9 cellular contexts compared by ENCODE assay signal in the genomic region with DNA sequence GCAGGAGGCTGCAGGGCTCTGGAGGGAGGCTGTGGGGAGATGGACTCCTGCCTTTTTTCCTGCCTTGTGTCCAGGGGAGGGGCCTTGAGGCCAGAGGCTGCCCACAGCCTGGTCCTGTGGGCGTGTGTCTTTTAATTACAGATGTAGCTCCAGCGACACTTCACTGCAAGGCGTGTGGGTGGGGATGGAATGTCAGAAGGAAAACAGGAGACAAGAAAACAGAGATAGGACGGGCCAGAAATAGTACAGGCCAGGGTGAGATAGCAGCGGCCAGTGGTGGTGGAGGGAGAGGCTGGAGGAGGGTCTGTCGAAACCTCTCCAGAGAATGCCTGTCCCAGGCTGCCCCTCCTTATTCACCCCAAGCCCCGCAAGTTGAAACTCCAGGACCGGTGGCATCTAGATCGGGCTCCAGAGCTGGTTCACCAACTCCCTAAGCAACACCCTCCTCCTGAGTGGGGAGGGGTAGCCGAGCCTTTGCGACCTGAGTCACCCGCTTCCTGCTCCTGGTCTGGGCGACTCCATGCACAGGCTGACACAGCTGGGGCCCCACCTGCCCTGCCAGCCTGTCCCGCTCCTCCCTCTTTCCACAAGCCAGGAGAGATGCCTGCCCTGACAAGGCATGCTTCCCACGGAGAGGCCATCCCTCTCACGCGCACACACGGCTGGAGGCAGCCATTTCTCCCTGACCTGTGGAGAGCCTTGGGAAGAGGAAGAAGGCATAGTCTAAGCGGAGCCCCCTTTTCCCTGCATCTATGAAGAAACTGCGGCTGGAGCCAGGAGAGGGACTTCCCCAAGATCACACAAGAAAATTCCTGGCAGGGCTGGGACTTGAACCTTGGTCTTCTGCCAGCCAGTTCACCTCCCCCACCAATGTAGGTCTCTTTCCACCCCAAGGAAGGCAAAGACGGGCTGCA. TPM values are rescaled to one million over a fixed set of nuclear protein-coding genes. Genes with fewer than 3 reads are reported as not detected.
DNase-seq lines count a peak whose midpoint lies in the region; ATAC-seq, FAIRE-seq and TF ChIP-seq lines count a peak whose summit lies in the region.
"Had no signal": no experiment of that assay in that cellular context is flagged by ENCODE, and none has a peak within 500 bp of the region (broad histone marks: within the 10 kb centered on the region; RNA-seq: fewer than 3 reads in every experiment).

No MANE protein-coding gene starts in this region.

- H3K9ac ChIP-seq in colonic mucosa (ENCODE audit: low read depth in 2 of 2, low read length in 2 of 2) (peak overlapping the region; percentile 41 to 82), mesendoderm (ENCODE audit: low read length) (peak overlapping the region; percentile 66)

- peak overlapping the region; percentile 86 to 92 for H3K27ac ChIP-seq in A549
- peak overlapping the region; percentile 79 for H3K27ac ChIP-seq in colonic mucosa
- H3K27ac ChIP-seq in mesendoderm (ENCODE audit: low read depth, low read length) = peak overlapping the region; percentile 58
- no peak overlapping the region for H3K27ac ChIP-seq in CD4-positive, alpha-beta memory T cell (ENCODE audit: low read depth, low read length)

- H3K79me1 ChIP-seq in mesendoderm (ENCODE audit: low read length) = no peaks in the 10 kb centered on the region

- in situ Hi-C loops in KBM-7 (cut with MboI; ENCODE audit: low pct_unique_long_range_greater_than_20kb, low sequenced_read_pairs) = no loop called here

- DNase-seq in A549 (ENCODE audit: low read depth in 1 of 2, low spot score in 1 of 2) (peak; percentile 68 to 93), KBM-7 (peak; percentile 37), colonic mucosa (peak; percentile 86), mesendoderm (peak; percentile 90), SKM-1 treated with dmso at 0.1 percent for 144 hours (lab: John Stamatoyannopoulos, UW; ENCODE audit: unreplicated experiment) (no peak)
- no peak for DNase-seq in CD4-positive, alpha-beta memory T cell
- DNase-seq: DMS79 treated with DMSO at 0.1 percent for 48 hours had no signal

- H2AK5ac ChIP-seq in mesendoderm (ENCODE audit: low read length) = peak overlapping the region; percentile 45

- TF ChIP-seq EP300 in A549 (IDR thresholded peaks at IDR 0.05) = no peak

- H3K9me3 Mint-ChIP-seq in CD4-positive, alpha-beta memory T cell = no peaks in the 10 kb centered on the region

- TF ChIP-seq POLR2A in A549 (IDR thresholded peaks at IDR 0.05; ENCODE audit: low read length) = peak; percentile 33

- H3K4me1 ChIP-seq in A549 = peaks cover 49% of the 10 kb centered on the region
- peaks cover 16% of the 10 kb centered on the region for H3K4me1 ChIP-seq in colonic mucosa
- peaks cover 11% of the 10 kb centered on the region for H3K4me1 ChIP-seq in mesendoderm (ENCODE audit: control insufficient read depth, low read depth, low read length)
- no peaks in the 10 kb centered on the region for H3K4me1 ChIP-seq in CD4-positive, alpha-beta memory T cell (ENCODE audit: insufficient read depth, low read length)

- intact Hi-C loops in colonic mucosa (cut with DNase I) = no loop called here
- intact Hi-C loops in CD4-positive, alpha-beta memory T cell (cut with micrococcal nuclease) = no loop called here

- H3K27ac Mint-ChIP-seq in CD4-positive, alpha-beta memory T cell = no peak overlapping the region

- WGBS in A549 (ENCODE audit: missing lambda C conversion rate) = 2% methylated on average over 21 of the region's 21 CpGs
- no CpG with 5 or more reads among the region's 21 CpGs for WGBS in mesendoderm (ENCODE audit: extremely low coverage, insufficient coverage, low lambda C conversion rate)

- no peaks in the 10 kb centered on the region for H3K79me2 ChIP-seq in mesendoderm (ENCODE audit: control insufficient read depth, insufficient read depth, low read length)

- peak overlapping the region; percentile 93 for H2BK5ac ChIP-seq in mesendoderm (ENCODE audit: low read length)

- H3K27me3 ChIP-seq in colonic mucosa = no peaks in the 10 kb centered on the region
- H3K27me3 ChIP-seq in mesendoderm (ENCODE audit: insufficient read depth, low read length, poor library complexity) = no peaks in the 10 kb centered on the region
- no peaks in the 10 kb centered on the region for H3K27me3 ChIP-seq in CD4-positive, alpha-beta memory T cell (ENCODE audit: insufficient read depth, low read length)

- no peaks in the 10 kb centered on the region for H3K9me3 ChIP-seq in A549
- H3K9me3 ChIP-seq in colonic mucosa = no peaks in the 10 kb centered on the region
- no peaks in the 10 kb centered on the region for H3K9me3 ChIP-seq in CD4-positive, alpha-beta memory T cell (ENCODE audit: control insufficient read depth in 1 of 2, low read length in 2 of 2)

- peak; percentile 86 to 89 for ATAC-seq in A549
- no peak for ATAC-seq in HG02763 (IDR thresholded peaks at IDR 0.05; ENCODE audit: unreplicated experiment)
- no peak for ATAC-seq in GM18868 (IDR thresholded peaks at IDR 0.05; ENCODE audit: unreplicated experiment)

- TF ChIP-seq CTCF in A549 (IDR thresholded peaks at IDR 0.05) = no peak
- no peak for TF ChIP-seq CTCF in colonic mucosa (IDR thresholded peaks at IDR 0.05)

- no peaks in the 10 kb centered on the region for H3K36me3 Mint-ChIP-seq in CD4-positive, alpha-beta memory T cell

- H2BK120ac ChIP-seq in mesendoderm (ENCODE audit: low read depth, low read length) = peak overlapping the region; percentile 32

- H3K4me3 ChIP-seq in A549 (peak overlapping the region; percentile 20), colonic mucosa (no peak overlapping the region), mesendoderm (ENCODE audit: low read length) (no peak overlapping the region)
- no peak overlapping the region for H3K4me3 ChIP-seq in CD4-positive, alpha-beta memory T cell (ENCODE audit: low read length in 2 of 2)

- CTCF ChIA-PET in A549 (lab: Yijun Ruan, JAX) = interaction anchor here (1.1 to 96.0 kb wide), 3 partner anchors 5 to 167 kb away, joined by 4 to 3262 read pairs (median 3262); partner anchors contain the start of genes FKBP10, GAST, HAP1 and JUP
- CTCF ChIA-PET in CD4-positive, alpha-beta memory T cell (lab: Charles Lee; ENCODE audit: partially characterized antibody) = no interaction called here

- H3K27me3 Mint-ChIP-seq in CD4-positive, alpha-beta memory T cell = peaks cover 0 to 3% of the 10 kb centered on the region in 2 donors

- H3K36me3 ChIP-seq in colonic mucosa (no peaks in the 10 kb centered on the region), mesendoderm (ENCODE audit: control insufficient read depth, insufficient read depth, low read length) (no peaks in the 10 kb centered on the region)
- H3K36me3 ChIP-seq in CD4-positive, alpha-beta memory T cell (ENCODE audit: insufficient read depth, low read length) = no peaks in the 10 kb centered on the region

- H3K4me2 ChIP-seq in A549 = peak overlapping the region; percentile 73
- H3K4me2 ChIP-seq in mesendoderm (ENCODE audit: low read length) = peak overlapping the region; percentile 44

- H3K56ac ChIP-seq in mesendoderm (ENCODE audit: low read length) = peak overlapping the region; percentile 93

- H4K5ac ChIP-seq in mesendoderm (ENCODE audit: low read length) = no peak overlapping the region

- peaks cover 3 to 16% (median 7%) of the 10 kb centered on the region in 4 donors for H3K4me1 Mint-ChIP-seq in CD4-positive, alpha-beta memory T cell

- FAIRE-seq in A549 (lab: Jason Lieb, UNC) = no peak

- POLR2A ChIA-PET in A549 (lab: Yijun Ruan, JAX) = interaction anchor here (0.8 to 3.1 kb wide), 7 partner anchors 9 to 104 kb away, joined by 3 to 18 read pairs (median 5); partner anchors contain the start of gene HAP1
- POLR2A ChIA-PET in CD4-positive, alpha-beta memory T cell (lab: Charles Lee; ENCODE audit: partially characterized antibody) = no interaction called here

- no peak overlapping the region for H3K23ac ChIP-seq in mesendoderm (ENCODE audit: low read length)

- peak overlapping the region; percentile 39 for H3K4ac ChIP-seq in mesendoderm (ENCODE audit: low read depth, low read length)

- TF ChIP-seq RAD21 in A549 (conservative IDR thresholded peaks at IDR 0.05 in 1 of 2, IDR thresholded peaks at IDR 0.05 in 1 of 2) = no peak

- no peak overlapping the region for H2BK15ac ChIP-seq in mesendoderm (replicated peaks; ENCODE audit: low read depth)

- no peak overlapping the region for H4K8ac ChIP-seq in mesendoderm (ENCODE audit: low read depth, low read length)

- H3K4me3 Mint-ChIP-seq in CD4-positive, alpha-beta memory T cell = no peak overlapping the region

- peak overlapping the region; percentile 16 for H3K18ac ChIP-seq in mesendoderm (ENCODE audit: low read length)

RNA-seq across cellular contexts. Expression of gene JUP, which starts 6.6 kb away (rescaled TPM):
- polyA plus RNA-seq in A549 (2011; rRNA removed) (54.8 and 110 TPM in 2 replicates), A549 (2017; fragmentation: RNase III; extraction: RNeasy Plus Mini Kit Qiagen cat#74134 plus additional on column Dnase treatment) (63.3 to 127 TPM (median 107 TPM) in 3 replicates)
- polyA plus RNA-seq in A549 (2012; cell fraction: cytosol; rRNA removed) = 93.3 and 130 TPM in 2 replicates
- 256 and 307 TPM in 2 replicates for polyA plus RNA-seq in A549 (2012; cell fraction: nucleus; rRNA removed)
- polyA minus RNA-seq in A549 (2011; rRNA and poly(A)+ RNA removed) = 102 and 136 TPM in 2 replicates
- 100 to 1,000 TPM; 317 to 353 TPM for total RNA-seq in colonic mucosa
- 101 TPM for polyA plus RNA-seq in mesendoderm (2013, experiment 1 of 2)
- 98.0 TPM for polyA plus RNA-seq in mesendoderm (2013, experiment 2 of 2)
- total RNA-seq in CD4-positive, alpha-beta memory T cell = under 1 TPM in 1 of 2 experiments, not detected in 1; 0.15 TPM
- under 1 TPM in 1 of 2 donors, not detected in 1; 0.69 TPM for polyA plus RNA-seq in CD4-positive, alpha-beta memory T cell

RNA-seq across cellular contexts. Expression of gene P3H4, which starts 18.7 kb away (rescaled TPM):
- 32.1 and 36.0 TPM in 2 replicates for polyA plus RNA-seq in A549 (2011; rRNA removed)
- polyA plus RNA-seq in A549 (2012; cell fraction: cytosol; rRNA removed) = 61.6 and 63.9 TPM in 2 replicates
- polyA plus RNA-seq in A549 (2012; cell fraction: nucleus; rRNA removed) = 42.3 and 56.5 TPM in 2 replicates
- 41.6 to 62.1 TPM (median 52.8 TPM) in 3 replicates for polyA plus RNA-seq in A549 (2017; fragmentation: RNase III; extraction: RNeasy Plus Mini Kit Qiagen cat#74134 plus additional on column Dnase treatment)
- 24.5 and 24.7 TPM in 2 replicates for polyA minus RNA-seq in A549 (2011; rRNA and poly(A)+ RNA removed)
- 10 to 100 TPM in 1 of 2 donors, 1 to 10 TPM in 1; 8.5 to 16.7 TPM for total RNA-seq in colonic mucosa
- polyA plus RNA-seq in mesendoderm (2013, experiment 1 of 2) = 16.0 TPM
- polyA plus RNA-seq in mesendoderm (2013, experiment 2 of 2) = 15.3 TPM
- 1 to 10 TPM; 5.9 to 6.8 TPM for total RNA-seq in CD4-positive, alpha-beta memory T cell
- 1 to 10 TPM; 1.4 to 4.2 TPM for polyA plus RNA-seq in CD4-positive, alpha-beta memory T cell

RNA-seq across cellular contexts. Expression of gene FKBP10, which starts 19.7 kb away (rescaled TPM):
- polyA plus RNA-seq in A549 (2011; rRNA removed) (109 and 112 TPM in 2 replicates), A549 (2017; fragmentation: RNase III; extraction: RNeasy Plus Mini Kit Qiagen cat#74134 plus additional on column Dnase treatment) (109 to 121 TPM (median 119 TPM) in 3 replicates)
- 159 and 188 TPM in 2 replicates for polyA plus RNA-seq in A549 (2012; cell fraction: cytosol; rRNA removed)
- polyA plus RNA-seq in A549 (2012; cell fraction: nucleus; rRNA removed) = 819 and 928 TPM in 2 replicates
- 95.2 and 115 TPM in 2 replicates for polyA minus RNA-seq in A549 (2011; rRNA and poly(A)+ RNA removed)
- total RNA-seq in colonic mucosa = 10 to 100 TPM; 10.3 to 12.8 TPM
- 113 TPM for polyA plus RNA-seq in mesendoderm (2013, experiment 1 of 2)
- 114 TPM for polyA plus RNA-seq in mesendoderm (2013, experiment 2 of 2)
- total RNA-seq in CD4-positive, alpha-beta memory T cell = not detected
- polyA plus RNA-seq in CD4-positive, alpha-beta memory T cell = not detected

RNA-seq across cellular contexts. Expression of gene NT5C3B, which starts 42.9 kb away (rescaled TPM):
- 167 and 171 TPM in 2 replicates for polyA plus RNA-seq in A549 (2011; rRNA removed)
- polyA plus RNA-seq in A549 (2012; cell fraction: cytosol; rRNA removed) = 123 and 126 TPM in 2 replicates
- 81.6 and 83.4 TPM in 2 replicates for polyA plus RNA-seq in A549 (2012; cell fraction: nucleus; rRNA removed)
- polyA plus RNA-seq in A549 (2017; fragmentation: RNase III; extraction: RNeasy Plus Mini Kit Qiagen cat#74134 plus additional on column Dnase treatment) = 109 to 118 TPM (median 114 TPM) in 3 replicates
- 75.3 and 79.7 TPM in 2 replicates for polyA minus RNA-seq in A549 (2011; rRNA and poly(A)+ RNA removed)
- 10 to 100 TPM; 19.5 to 20.2 TPM for total RNA-seq in colonic mucosa
- polyA plus RNA-seq in mesendoderm (2013, experiment 1 of 2) = 57.5 TPM
- polyA plus RNA-seq in mesendoderm (2013, experiment 2 of 2) = 59.6 TPM
- 10 to 100 TPM; 20.9 to 22.3 TPM for total RNA-seq in CD4-positive, alpha-beta memory T cell
- polyA plus RNA-seq in CD4-positive, alpha-beta memory T cell = 10 to 100 TPM; 41.5 to 42.1 TPM

RNA-seq across cellular contexts. Expression of gene KLHL10, which starts 44.5 kb away (rescaled TPM):
- polyA plus RNA-seq in A549 (2011; rRNA removed) = 0.13 and 0.19 TPM in 2 replicates
- polyA plus RNA-seq in A549 (2012; cell fraction: cytosol; rRNA removed) = 0.06 and 0.09 TPM in 2 replicates
- 0.05 and 0.08 TPM in 2 replicates for polyA plus RNA-seq in A549 (2012; cell fraction: nucleus; rRNA removed)
- polyA plus RNA-seq in A549 (2017; fragmentation: RNase III; extraction: RNeasy Plus Mini Kit Qiagen cat#74134 plus additional on column Dnase treatment) = 0.04 to 0.12 TPM (median 0.05 TPM) in 3 replicates
- polyA minus RNA-seq in A549 (2011; rRNA and poly(A)+ RNA removed) = 0.54 TPM in 1 of 2 replicates, not detected in the other
- total RNA-seq in colonic mucosa = not detected
- polyA plus RNA-seq in mesendoderm (2013, experiment 1 of 2) = 0.18 TPM
- polyA plus RNA-seq in mesendoderm (2013, experiment 2 of 2) = 0.13 TPM
- not detected for total RNA-seq in CD4-positive, alpha-beta memory T cell
- polyA plus RNA-seq in CD4-positive, alpha-beta memory T cell = not detected

Comparison
In these comparisons a context has a peak if more than half of its experiments do, and no peak if none do; other contexts are left out.
1. ATAC-seq: peak in A549 (2 of 2); none in HG02763 (single experiment) and GM18868 (single experiment).
2. DNase-seq: peak in A549 (2 of 2), KBM-7 (single experiment), colonic mucosa (single experiment) and mesendoderm (single experiment); none in CD4-positive, alpha-beta memory T cell (0 of 5) and SKM-1 treated with dmso at 0.1 percent for 144 hours (single experiment).
3. RNA of gene JUP, which starts 6.6 kb away (total RNA-seq): 317 to 353 TPM in colonic mucosa; 0.15 TPM in CD4-positive, alpha-beta memory T cell; every median in the first group is over 100 times any median in the second.
4. RNA of gene FKBP10, which starts 19.7 kb away (total RNA-seq): 10.3 to 12.8 TPM in colonic mucosa; not detected in CD4-positive, alpha-beta memory T cell; every median in the first group is over 4 times any median in the second.